Comparison of ENCODE assay signal across 12 cellular contexts in the genomic region with DNA sequence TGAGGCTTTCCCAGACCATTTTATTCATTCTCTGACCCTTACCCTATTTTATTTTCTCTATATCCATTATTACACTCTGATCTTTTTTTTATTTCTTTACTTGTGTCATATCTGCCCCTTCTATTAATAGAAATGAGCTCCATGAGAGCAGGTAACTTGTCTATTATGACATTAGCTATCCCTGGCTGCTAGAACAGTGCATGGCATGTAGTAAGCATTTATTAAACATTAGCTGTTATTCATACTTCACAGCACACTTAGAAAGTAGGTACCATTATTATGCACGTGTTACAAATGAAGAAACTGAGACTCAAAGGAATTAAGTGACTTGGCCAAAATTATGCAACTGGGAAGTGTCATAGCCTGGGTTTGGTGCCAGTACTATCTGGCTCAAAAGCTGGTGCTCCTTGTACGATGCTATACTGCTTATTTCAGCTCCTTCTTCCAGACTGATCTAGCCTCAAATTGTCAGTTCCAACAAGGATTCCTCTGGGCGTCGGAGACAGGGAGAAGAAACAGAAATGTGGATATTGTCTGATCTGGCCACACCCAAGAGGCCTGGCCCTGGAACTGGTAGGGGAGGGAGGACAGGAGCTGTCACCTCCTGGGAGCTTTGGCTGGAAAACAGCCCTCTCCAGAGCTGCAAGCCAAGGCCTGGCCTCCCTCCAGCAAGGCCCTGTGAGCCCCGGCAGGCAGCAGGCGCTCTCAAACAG. TPM values are rescaled to one million over a fixed set of nuclear protein-coding genes. Genes with fewer than 3 reads are reported as not detected.
DNase-seq lines count a peak whose midpoint lies in the region; ATAC-seq and TF ChIP-seq lines count a peak whose summit lies in the region.
"Had no signal": no experiment of that assay in that cellular context is flagged by ENCODE, and none has a peak within 500 bp of the region (broad histone marks: within the 10 kb centered on the region; RNA-seq: fewer than 3 reads in every experiment).

No MANE protein-coding gene starts in this region.

- H3K9ac ChIP-seq in SU-DHL-6 (ENCODE audit: low read length), result no peak overlapping the region

- H3K9me2 ChIP-seq in SU-DHL-6 (replicated peaks; ENCODE audit: insufficient read depth, low read length), result no peaks in the 10 kb centered on the region

- H3K4me3 ChIP-seq in SU-DHL-6 (ENCODE audit: insufficient read depth, low read length, poor library complexity, severe bottlenecking), result no peak overlapping the region
- no peak overlapping the region for H3K4me3 ChIP-seq in heart left ventricle
- H3K4me3 ChIP-seq in psoas muscle, result no peak overlapping the region
- H3K4me3 ChIP-seq: MG63 had no signal

- no peaks in the 10 kb centered on the region for H3K36me3 Mint-ChIP-seq in CD14-positive monocyte

- peaks cover 5 to 10% (median 7%) of the 10 kb centered on the region in 3 donors for H3K27me3 Mint-ChIP-seq in CD14-positive monocyte (ENCODE audit: low read depth in 3 of 3)

- H3F3A ChIP-seq in SU-DHL-6 (ENCODE audit: insufficient read depth), result no peaks in the 10 kb centered on the region

- H3K79me2 ChIP-seq in SU-DHL-6 (ENCODE audit: insufficient read depth, low read length), result no peaks in the 10 kb centered on the region

- TF ChIP-seq POLR2A in heart left ventricle (IDR thresholded peaks at IDR 0.05), result no peak

- H3K27ac Mint-ChIP-seq in CD14-positive monocyte, result no peak overlapping the region

- no peaks in the 10 kb centered on the region for H4K20me1 ChIP-seq in SU-DHL-6 (ENCODE audit: low read depth, low read length)

- H3K36me3 ChIP-seq in SU-DHL-6 (ENCODE audit: low read length) (no peaks in the 10 kb centered on the region), heart left ventricle (no peaks in the 10 kb centered on the region), psoas muscle (ENCODE audit: insufficient read depth in 1 of 2, low read depth in 1 of 2) (no peaks in the 10 kb centered on the region)
- H3K36me3 ChIP-seq: MG63 had no signal

- DNase-seq in EH (ENCODE audit: low read depth) (peak; percentile 26), heart left ventricle (peak; percentile 71 to 84 (median 81)), psoas muscle (peak; percentile 54 to 83), DMS53 treated with DMSO at 0.1 percent for 48 hours (lab: John Stamatoyannopoulos, UW; ENCODE audit: unreplicated experiment) (no peak), CD14-positive monocyte (ENCODE audit: low spot score) (no peak)
- DNase-seq in stimulated activated naive CD4-positive, alpha-beta T cell treated with Interleukin-2 at 50 U/mL for 16 hours (lab: John Stamatoyannopoulos, UW), result no peak
- DNase-seq: activated CD8-positive, alpha-beta memory T cell treated with anti-CD3 and anti-CD28 coated beads for 24 hours; HCEC 1CT; MG63; NK-92 treated with Interleukin-12 subunit alpha and Interleukin-12 subunit beta, amount 100 ng/mL, for 24 hours had no signal

- intact Hi-C loops in heart left ventricle (cut with DNase I), result no loop called here
- intact Hi-C loops in psoas muscle (cut with DNase I), result no loop called here
- intact Hi-C loops in CD14-positive monocyte (cut with micrococcal nuclease), result loop anchor here in 1 of 2 donors (10.0 kb wide), 1 partner anchor 266 kb away; no protein-coding TSS in a partner anchor

- no peaks in the 10 kb centered on the region for H3K27me3 ChIP-seq in SU-DHL-6 (ENCODE audit: low read length)
- no peaks in the 10 kb centered on the region for H3K27me3 ChIP-seq in heart left ventricle
- H3K27me3 ChIP-seq in psoas muscle (ENCODE audit: insufficient read depth in 3 of 3, low read length in 2 of 3), result no peaks in the 10 kb centered on the region
- H3K27me3 ChIP-seq: MG63 had no signal

- H2AFZ ChIP-seq in SU-DHL-6 (ENCODE audit: low read depth, low read length, severe bottlenecking), result peak overlapping the region; percentile 17

- WGBS in heart left ventricle, 4 donors, result 21 to 29% (median 27%) methylated on average over 6 of the region's 6 CpGs
- 20 to 23% (median 22%) methylated on average over 6 of the region's 6 CpGs for WGBS in psoas muscle, 3 donors

- H3K9me3 ChIP-seq in SU-DHL-6 (ENCODE audit: insufficient read depth, low read length) (no peaks in the 10 kb centered on the region), heart left ventricle (no peaks in the 10 kb centered on the region), psoas muscle (no peaks in the 10 kb centered on the region)
- H3K9me3 ChIP-seq: MG63 had no signal

- TF ChIP-seq CTCF in SU-DHL-6 (IDR thresholded peaks at IDR 0.05; ENCODE audit: insufficient read depth, low read length, poor library complexity, severe bottlenecking), result no peak
- no peak for TF ChIP-seq CTCF in heart left ventricle (IDR thresholded peaks at IDR 0.05)
- TF ChIP-seq CTCF in psoas muscle (IDR thresholded peaks at IDR 0.05), result no peak
- TF ChIP-seq CTCF in CD14-positive monocyte (IDR thresholded peaks at IDR 0.05), result no peak

- H3K4me1 ChIP-seq in heart left ventricle (peaks cover 0 to 13% (median 10%) of the 10 kb centered on the region in 12 donors), psoas muscle (peaks cover 13% of the 10 kb centered on the region)

- H3K27ac ChIP-seq in SU-DHL-6 (ENCODE audit: low read depth, low read length) (no peak overlapping the region), heart left ventricle (peak overlapping the region in 9 of 12 donors; percentile 7 to 70 (median 43)), psoas muscle (peak overlapping the region; percentile 25)

- H3K4me1 Mint-ChIP-seq in CD14-positive monocyte, result peaks cover 3% of the 10 kb centered on the region

- peak; percentile 87 to 97 (median 94) for ATAC-seq in heart left ventricle
- peak; percentile 66 to 84 (median 76) for ATAC-seq in psoas muscle
- ATAC-seq in HG02571 (IDR thresholded peaks at IDR 0.05; ENCODE audit: unreplicated experiment), result no peak

- H3K4me3 Mint-ChIP-seq in CD14-positive monocyte, result no peak overlapping the region

- no peaks in the 10 kb centered on the region for H3K9me3 Mint-ChIP-seq in CD14-positive monocyte

- H3K4me2 ChIP-seq in SU-DHL-6 (ENCODE audit: low read depth, low read length, poor library complexity, severe bottlenecking), result no peak overlapping the region

RNA-seq across cellular contexts. Expression of a gene that starts 10.8 kb away (rescaled TPM):
- total RNA-seq in heart left ventricle, result under 1 TPM in 3 of 9 donors, not detected in 6; 0.07 to 0.33 (median 0.12) TPM
- under 1 TPM in 1 of 2 donors, not detected in 1; 0.68 TPM for polyA plus RNA-seq in heart left ventricle
- total RNA-seq in psoas muscle, result under 1 TPM; 0.34 to 0.50 (median 0.38) TPM
- under 1 TPM; 0.03 to 0.18 (median 0.13) TPM for polyA plus RNA-seq in psoas muscle
- polyA plus RNA-seq in CD14-positive monocyte, result under 1 TPM in 1 of 2 donors, not detected in 1; 0.04 TPM

Comparison
In these comparisons a context has a peak if more than half of its experiments do, and no peak if none do; other contexts are left out.
1. DNase-seq: peak in EH (single experiment), heart left ventricle (5 of 5) and psoas muscle (2 of 2); none in DMS53 treated with DMSO at 0.1 percent for 48 hours (single experiment), stimulated activated naive CD4-positive, alpha-beta T cell treated with Interleukin-2 at 50 U/mL for 16 hours (single experiment) and CD14-positive monocyte (single experiment).